ENCODE assay signal across 10 cellular contexts in the genomic region with DNA sequence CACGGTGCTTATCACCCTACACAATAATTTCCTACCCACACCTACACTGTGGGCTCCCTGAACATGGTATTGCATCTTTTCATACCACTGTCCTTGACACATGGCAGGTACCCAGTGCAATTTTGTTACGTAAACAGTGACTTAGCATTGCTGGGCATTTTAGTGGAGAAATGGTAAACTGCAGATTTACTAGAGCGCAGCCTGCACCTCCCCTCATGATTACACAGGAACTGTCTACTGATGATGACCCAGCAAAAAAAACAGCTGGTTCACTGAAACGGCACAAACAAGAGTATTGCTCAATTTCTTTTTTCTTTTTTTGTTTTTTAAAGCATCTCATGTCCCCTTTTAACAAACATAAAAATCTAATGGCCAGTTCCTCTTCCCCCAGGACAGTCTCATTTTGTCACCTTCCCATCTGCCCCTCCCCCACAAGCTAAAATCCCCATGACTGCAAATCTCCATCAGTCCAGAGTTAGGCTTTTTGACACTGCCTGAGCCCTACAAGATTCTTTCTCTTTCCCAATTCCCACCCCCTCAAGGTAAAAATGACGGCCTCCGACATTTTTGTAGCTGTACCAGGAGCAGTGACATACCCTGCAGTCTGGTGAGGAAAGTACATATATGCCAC. TPM values are rescaled to one million over a fixed set of nuclear protein-coding genes. Genes with fewer than 3 reads are reported as not detected.
DNase-seq lines count a peak whose midpoint lies in the region; ATAC-seq and TF ChIP-seq lines count a peak whose summit lies in the region.
"Had no signal": no experiment of that assay in that cellular context is flagged by ENCODE, and none has a peak within 500 bp of the region (broad histone marks: within the 10 kb centered on the region; RNA-seq: fewer than 3 reads in every experiment).

No MANE protein-coding gene starts in this region.

- peak overlapping the region; percentile 32 to 50 for H3K4me3 Mint-ChIP-seq in activated T-cell treated with anti-CD3 and anti-CD28 coated beads, Interleukin-2, amount 50 U/mL, for 72 hours

- peaks cover 44% of the 10 kb centered on the region for H3K4me1 Mint-ChIP-seq in activated T-cell treated with anti-CD3 and anti-CD28 coated beads, Interleukin-2, amount 50 U/mL, for 72 hours (ENCODE audit: low read depth)

- TF ChIP-seq CTCF in VCaP (conservative IDR thresholded peaks at IDR 0.05): no peak
- TF ChIP-seq CTCF in GM10248 (IDR thresholded peaks at IDR 0.05; ENCODE audit: control extremely low read depth, extremely low read depth, low read depth, missing control alignments): no peak

- H3K4me1 ChIP-seq in thymus (ENCODE audit: control insufficient read depth, insufficient read depth, low read length): no peaks in the 10 kb centered on the region

- H3K4me3 ChIP-seq in thymus (ENCODE audit: low read length): no peak overlapping the region

- CTCF ChIA-PET in GM10248 (lab: Yijun Ruan, JAX) (interaction anchor here (0.6 to 2.4 kb wide), 10 partner anchors 15 to 300 kb away, joined by 3 to 8 read pairs (median 4); partner anchors contain the start of genes ZNF282 and ZNF783), HEK293T (lab: Yijun Ruan, JAX) (interaction anchor here (1.2 kb wide), 1 partner anchor 233 kb away, joined by 5 read pairs; the partner anchor contains the start of gene ZNF783)

- H3K9me3 ChIP-seq in thymus (ENCODE audit: control insufficient read depth): no peaks in the 10 kb centered on the region

- H3K36me3 Mint-ChIP-seq in activated T-cell treated with anti-CD3 and anti-CD28 coated beads, Interleukin-2, amount 50 U/mL, for 72 hours (ENCODE audit: insufficient read depth in 2 of 2): peaks cover 9 to 13% of the 10 kb centered on the region in 2 donors

- POLR2A ChIA-PET in GM10248 (lab: Yijun Ruan, JAX) (no interaction called here), HEK293T (lab: Yijun Ruan, JAX) (interaction anchor here (0.9 to 2.4 kb wide), 3 partner anchors 34 to 247 kb away, joined by 3 to 14 read pairs (median 6); partner anchors contain the start of gene ZNF777)

- peak overlapping the region; percentile 92; the same call in 1 of the 2 replicates for H3K27ac ChIP-seq in VCaP
- H3K27ac ChIP-seq in thymus (ENCODE audit: low read depth): peak overlapping the region; percentile 11

- no peak for DNase-seq in activated T-cell treated with anti-CD3 and anti-CD28 coated beads, Interleukin-2, amount 50 U/mL, for 72 hours
- DNase-seq in activated T-cell treated with anti-CD3 and anti-CD28 coated beads for 4 hours: no peak
- peak; percentile 25 for DNase-seq in kidney tubule cell (ENCODE audit: low spot score)
- no peak for DNase-seq in GM10248 (ENCODE audit: extremely low spot score)
- DNase-seq in DMS153 treated with DMSO at 0.1 percent for 48 hours (lab: John Stamatoyannopoulos, UW; ENCODE audit: unreplicated experiment): no peak
- no peak for DNase-seq in HEK293T (ENCODE audit: extremely low spot score)
- DNase-seq: NCI-H446 treated with DMSO at 0.1 percent for 48 hours; stimulated activated naive CD4-positive, alpha-beta T cell treated with Interleukin-2 at 50 U/mL for 16 hours had no signal

- peaks cover 38% of the 10 kb centered on the region for H3K36me3 ChIP-seq in thymus (ENCODE audit: control insufficient read depth, insufficient read depth)

- WGBS in thymus: 78% methylated on average over 6 of the region's 6 CpGs

- peak overlapping the region; percentile 78 for H3K27ac Mint-ChIP-seq in activated T-cell treated with anti-CD3 and anti-CD28 coated beads, Interleukin-2, amount 50 U/mL, for 72 hours

- H3K27me3 ChIP-seq in thymus (ENCODE audit: control insufficient read depth, insufficient read depth): no peaks in the 10 kb centered on the region

- H3K27me3 Mint-ChIP-seq in activated T-cell treated with anti-CD3 and anti-CD28 coated beads, Interleukin-2, amount 50 U/mL, for 72 hours (ENCODE audit: low read depth): no peaks in the 10 kb centered on the region

- no peak for ATAC-seq in activated T-cell treated with anti-CD3 and anti-CD28 coated beads, Interleukin-2, amount 50 U/mL, for 72 hours (replicated peaks in 1 of 2)

- H3K9me3 Mint-ChIP-seq in activated T-cell treated with anti-CD3 and anti-CD28 coated beads, Interleukin-2, amount 50 U/mL, for 72 hours: no peaks in the 10 kb centered on the region

TF ChIP-seq in HEK293T, 16 proteins besides CTCF, POLR2A, EP300 and RAD21:
- TF ChIP-seq LEF1 (IDR thresholded peaks at IDR 0.05; ENCODE audit: borderline replicate concordance): no peak
- no peak for TF ChIP-seq SUZ12 (IDR thresholded peaks at IDR 0.05)
- TF ChIP-seq L3MBTL2 (conservative IDR thresholded peaks at IDR 0.05): no peak
- TF ChIP-seq FOXM1 (IDR thresholded peaks at IDR 0.05; ENCODE audit: borderline replicate concordance): no peak
- TF ChIP-seq PKNOX1 (IDR thresholded peaks at IDR 0.05): no peak
- no peak for TF ChIP-seq CTBP1 (IDR thresholded peaks at IDR 0.05; ENCODE audit: borderline replicate concordance)
- TF ChIP-seq BHLHE40 (IDR thresholded peaks at IDR 0.05; ENCODE audit: borderline replicate concordance): no peak
- TF ChIP-seq FOXA1 (IDR thresholded peaks at IDR 0.05): no peak
- no peak for TF ChIP-seq HDGF (IDR thresholded peaks at IDR 0.05; ENCODE audit: borderline replicate concordance)
- TF ChIP-seq FOXK2 (IDR thresholded peaks at IDR 0.05): no peak
- TF ChIP-seq NFRKB (IDR thresholded peaks at IDR 0.05): no peak
- no peak for TF ChIP-seq ELF4 (IDR thresholded peaks at IDR 0.05)
- TF ChIP-seq ARNT (IDR thresholded peaks at IDR 0.05): no peak
- no peak for TF ChIP-seq TARDBP (IDR thresholded peaks at IDR 0.05)
- no peak for TF ChIP-seq SP1 (IDR thresholded peaks at IDR 0.05)
- TF ChIP-seq ZNF384 (IDR thresholded peaks at IDR 0.05): no peak

RNA-seq across cellular contexts. Expression of gene ZNF746, which starts 2.8 kb away (rescaled TPM):
- 10 to 100 TPM; 20.3 to 21.9 TPM for total RNA-seq in activated T-cell treated with anti-CD3 and anti-CD28 coated beads, Interleukin-2, amount 50 U/mL, for 72 hours
- 15.2 TPM for polyA plus RNA-seq in thymus

RNA-seq across cellular contexts. Expression of gene ZNF777, which starts 34.0 kb away (rescaled TPM):
- 10 to 100 TPM; 19.0 to 19.5 TPM for total RNA-seq in activated T-cell treated with anti-CD3 and anti-CD28 coated beads, Interleukin-2, amount 50 U/mL, for 72 hours
- polyA plus RNA-seq in thymus: 6.7 TPM
